Comparison of ENCODE assay signal across 15 cellular contexts in the genomic region with DNA sequence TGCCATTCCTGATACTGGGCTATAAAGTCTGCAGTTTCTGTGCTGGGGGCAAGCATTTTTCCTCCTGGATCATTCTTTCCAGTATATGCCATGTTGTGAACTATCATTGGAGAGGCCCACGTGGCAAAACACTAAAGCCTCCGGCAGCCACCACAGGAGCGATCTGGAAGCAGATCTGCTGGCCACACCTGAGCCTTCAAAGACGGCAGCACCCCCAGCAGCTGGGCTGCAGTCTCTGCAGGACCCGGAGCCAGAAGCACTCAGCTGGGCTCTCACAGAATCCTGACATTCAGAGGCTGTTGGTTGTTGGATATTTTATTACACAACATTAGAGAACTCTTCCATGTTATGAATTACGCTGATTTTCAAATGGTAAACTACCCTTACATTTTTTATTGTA.
A peak's percentile ranks its signal among the peaks of the same experiment; 100 is the strongest.
DNase-seq lines count a peak whose midpoint lies in the region; ATAC-seq and TF ChIP-seq lines count a peak whose summit lies in the region.
"Had no signal": no experiment of that assay in that cellular context is flagged by ENCODE, and none has a peak within 500 bp of the region (broad histone marks: within the 10 kb centered on the region; RNA-seq: fewer than 3 reads in every experiment).

No MANE protein-coding gene starts in this region.

- no TSS peak for BruUV-seq in HCT116 (replicated peaks; lab: Mats Ljungman, UMichigan)

- H3K27me3 ChIP-seq in HCT116 (ENCODE audit: insufficient read depth, low read length): no peaks in the 10 kb centered on the region; the same call in 1 of the 2 replicates

- ATAC-seq in HCT116: 0 out of 2 replicates have a peak, but pooled peaks have one; percentile 16
- no peak for ATAC-seq in omental fat pad (ENCODE audit: low FRiP score)

- DNase-seq in GM10248 (ENCODE audit: extremely low spot score): no peak
- DNase-seq in HCT116 (ENCODE audit: low read depth, low spot score): no peak
- DNase-seq in NCI-H510A (lab: John Stamatoyannopoulos, UW): peak; percentile 35
- peak; percentile 45 for DNase-seq in glutamatergic neuron
- DNase-seq in HPDE6-E6E7 (ENCODE audit: extremely low spot score): no peak
- DNase-seq in stimulated activated CD4-positive, alpha-beta T cell treated with anti-CD3 and anti-CD28 coated beads, Interleukin-4, amount 100 ng/mL, for 4 hours: no peak
- DNase-seq in omental fat pad (ENCODE audit: low spot score): no peak
- DNase-seq: AML-193, COR-L47, GOT3, Kasumi-1, MM.1S, NCI-H1930, SHP77 treated with DMSO at 0.1 percent for 48 hours, T-helper 2 cell had no signal

- no peaks in the 10 kb centered on the region for H4K20me1 ChIP-seq in HCT116 (ENCODE audit: insufficient read depth)

- no peak overlapping the region for H3K4me3 Mint-ChIP-seq in glutamatergic neuron (ENCODE audit: unreplicated experiment)

- peak; percentile 7 for TF ChIP-seq CTCF in GM10248 (IDR thresholded peaks at IDR 0.05; ENCODE audit: control extremely low read depth, extremely low read depth, low read depth, missing control alignments)
- no peak for TF ChIP-seq CTCF in HCT116 (IDR thresholded peaks at IDR 0.05 in 2 of 3, conservative IDR thresholded peaks at IDR 0.05 in 1 of 3; ENCODE audit: borderline replicate concordance in 1 of 3, insufficient read depth in 1 of 3, low read depth in 2 of 3, low read length in 2 of 3)
- TF ChIP-seq CTCF in glutamatergic neuron (IDR thresholded peaks at IDR 0.05; ENCODE audit: partially characterized antibody, unreplicated experiment): no peak
- TF ChIP-seq CTCF in omental fat pad (IDR thresholded peaks at IDR 0.05): no peak

- H3K4me1 Mint-ChIP-seq in glutamatergic neuron (ENCODE audit: low read depth, unreplicated experiment): peaks cover 24% of the 10 kb centered on the region

- POLR2A ChIA-PET in GM10248 (lab: Yijun Ruan, JAX): no interaction called here
- POLR2A ChIA-PET in HCT116 (lab: Charles Lee): interaction anchor here (0.6 kb wide), 1 partner anchor 13 kb away, joined by 3 read pairs; no protein-coding TSS in a partner anchor

- no peaks in the 10 kb centered on the region for H3K79me2 ChIP-seq in HCT116 (ENCODE audit: insufficient read depth, low read length)

- peaks cover 5% of the 10 kb centered on the region for H3K9me3 Mint-ChIP-seq in glutamatergic neuron (ENCODE audit: unreplicated experiment)

- H3K9me3 ChIP-seq in HCT116 (ENCODE audit: control insufficient read depth in 1 of 2, insufficient read depth in 1 of 2, low read depth in 1 of 2, low read length in 2 of 2): no peaks in the 10 kb centered on the region

- no peak overlapping the region for H3K4me3 ChIP-seq in HCT116 (replicated peaks in 1 of 2; ENCODE audit: low read depth in 1 of 2, low read length in 2 of 2)

- H3K9me2 ChIP-seq in HCT116 (ENCODE audit: insufficient read depth): no peaks in the 10 kb centered on the region

- no peak overlapping the region for H2AFZ ChIP-seq in HCT116 (ENCODE audit: low read depth, low read length, poor library complexity, severe bottlenecking)

- H3K4me1 ChIP-seq in HCT116 (ENCODE audit: control insufficient read depth in 1 of 2, insufficient read depth in 2 of 2, low read length in 2 of 2): peaks cover 0 to 8% of the 10 kb centered on the region in 2 experiments; a peak in 3 of 4 replicates

- intact Hi-C loops in HCT116 (cut with micrococcal nuclease): no loop called here

- H3K36me3 Mint-ChIP-seq in glutamatergic neuron (ENCODE audit: unreplicated experiment): peaks cover 4% of the 10 kb centered on the region

- no peak overlapping the region for H3K9ac ChIP-seq in HCT116 (ENCODE audit: low read length)

- H3K27ac Mint-ChIP-seq in glutamatergic neuron (ENCODE audit: unreplicated experiment): no peak overlapping the region

- CTCF ChIA-PET in GM10248 (lab: Yijun Ruan, JAX) (no interaction called here), HCT116 (lab: Charles Lee) (interaction anchor here (1.1 to 1.6 kb wide), 4 partner anchors 10 to 15 kb away, joined by 4 to 5 read pairs (median 4); no protein-coding TSS in a partner anchor)

- RAD21 ChIA-PET in HCT116 (lab: Charles Lee; ENCODE audit: low non-redundant PET in 1 of 2, low total read pairs in 2 of 2, uncharacterized antibody in 2 of 2, unreplicated experiment in 2 of 2): no interaction called here

- H3K36me3 ChIP-seq in HCT116 (ENCODE audit: control insufficient read depth in 1 of 2, insufficient read depth in 2 of 2, low read length in 2 of 2): no peaks in the 10 kb centered on the region

- H3K27ac ChIP-seq in HCT116 (ENCODE audit: low read depth, low read length): no peak overlapping the region

- H3K27me3 Mint-ChIP-seq in glutamatergic neuron (ENCODE audit: unreplicated experiment): peaks cover 2% of the 10 kb centered on the region

- no peak for TF ChIP-seq POLR2A in HCT116 (IDR thresholded peaks at IDR 0.05; ENCODE audit: borderline replicate concordance, extremely low read depth, insufficient read depth, insufficient read length)

- no peak for TF ChIP-seq RAD21 in HCT116 (IDR thresholded peaks at IDR 0.05; ENCODE audit: low read depth)

- H3K4me2 ChIP-seq in HCT116 (ENCODE audit: low read length): peak overlapping the region; percentile 8; the same call in 1 of the 2 replicates

TF ChIP-seq in HCT116, 20 proteins besides CTCF, POLR2A, EP300 and RAD21:
- TF ChIP-seq, protein P1, sequence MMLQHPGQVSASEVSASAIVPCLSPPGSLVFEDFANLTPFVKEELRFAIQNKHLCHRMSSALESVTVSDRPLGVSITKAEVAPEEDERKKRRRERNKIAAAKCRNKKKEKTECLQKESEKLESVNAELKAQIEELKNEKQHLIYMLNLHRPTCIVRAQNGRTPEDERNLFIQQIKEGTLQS (IDR thresholded peaks at IDR 0.05): no peak
- TF ChIP-seq SP1 (IDR thresholded peaks at IDR 0.05; ENCODE audit: low read depth): no peak
- TF ChIP-seq CBX3 (IDR thresholded peaks at IDR 0.05; ENCODE audit: low read depth): no peak
- TF ChIP-seq ZNF274 (IDR thresholded peaks at IDR 0.05; ENCODE audit: low read depth, low read length): no peak
- TF ChIP-seq ZFX (IDR thresholded peaks at IDR 0.05): no peak
TF ChIP-seq in HCT116: peak in this region for 0.

Comparison
In these comparisons a context has a peak if more than half of its experiments do, and no peak if none do; other contexts are left out.
1. DNase-seq: peak in NCI-H510A (single experiment) and glutamatergic neuron (single experiment); none in GM10248 (single experiment), HCT116 (single experiment), HPDE6-E6E7 (single experiment), stimulated activated CD4-positive, alpha-beta T cell treated with anti-CD3 and anti-CD28 coated beads, Interleukin-4, amount 100 ng/mL, for 4 hours (0 of 2) and omental fat pad (single experiment).